ENCODE assay signal across 2 cellular contexts in the genomic region with DNA sequence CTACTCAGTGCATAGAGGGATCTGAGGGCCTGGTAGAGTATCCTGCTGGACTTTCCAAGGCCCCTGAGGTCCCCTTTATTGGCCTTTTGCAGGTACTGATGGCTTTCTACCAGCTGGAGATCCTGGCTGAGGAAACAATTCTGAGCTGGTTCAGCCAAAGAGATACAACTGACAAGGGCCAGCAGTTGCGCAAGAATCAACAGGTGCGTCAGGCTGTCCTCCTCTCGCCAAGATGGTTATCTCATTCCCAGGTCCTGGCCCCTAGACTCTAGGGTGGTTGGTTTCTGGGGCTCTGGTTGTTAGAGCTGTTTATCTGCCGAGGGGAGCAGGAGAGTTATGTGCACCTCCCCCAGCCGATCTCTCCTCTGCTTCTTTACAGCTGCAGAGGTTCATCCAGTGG.
TF ChIP-seq lines count a peak whose summit lies in the region.

No MANE protein-coding gene starts in this region.

TF ChIP-seq in IMR-90, 13 proteins besides CTCF, POLR2A, EP300 and RAD21:
- TF ChIP-seq RCOR1 (IDR thresholded peaks at IDR 0.05; ENCODE audit: insufficient replicate concordance, low read length): no peak
- TF ChIP-seq CEBPB (IDR thresholded peaks at IDR 0.05; ENCODE audit: low read depth, low read length): peak; percentile 90

TF ChIP-seq in H1, 55 proteins besides CTCF, POLR2A, EP300 and RAD21:
- TF ChIP-seq CEBPB (IDR thresholded peaks at IDR 0.05; ENCODE audit: low read depth, low read length) (peak; percentile 41; the same call in 1 of the 2 replicates), SRF (IDR thresholded peaks at IDR 0.05; ENCODE audit: low read depth, low read length) (no peak)
